ENCODE assay signal across 10 cellular contexts in the genomic region with DNA sequence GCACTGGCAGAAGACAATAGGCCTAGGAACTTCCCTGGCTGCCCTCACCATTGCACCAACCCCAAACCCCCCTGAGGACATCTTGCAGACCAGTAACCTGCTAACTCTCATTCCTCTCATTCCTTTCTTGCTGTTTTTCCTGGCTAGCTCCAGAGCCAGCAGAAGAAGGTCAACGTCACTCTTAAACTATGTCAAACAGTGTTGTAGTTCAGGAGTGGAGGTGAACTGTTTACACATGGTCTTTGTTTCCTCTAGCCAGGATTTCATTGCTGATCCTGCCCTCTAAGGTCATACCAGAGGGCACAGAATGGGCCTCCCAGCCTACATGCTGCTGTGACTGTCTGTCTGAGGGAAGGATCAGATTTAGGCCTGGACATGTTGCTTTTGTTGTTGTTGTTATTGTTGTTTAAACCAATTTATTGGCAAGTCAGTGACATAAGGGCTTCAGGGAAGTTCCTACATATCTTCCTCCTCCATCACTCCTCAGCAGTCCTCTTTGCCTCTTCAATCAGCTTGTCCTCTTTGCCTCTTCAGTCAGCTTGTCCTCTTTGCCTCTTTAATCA.
DNase-seq lines count a peak whose midpoint lies in the region; ATAC-seq, FAIRE-seq and TF ChIP-seq lines count a peak whose summit lies in the region.
"Had no signal": no experiment of that assay in that cellular context is flagged by ENCODE, and none has a peak within 500 bp of the region (broad histone marks: within the 10 kb centered on the region; RNA-seq: fewer than 3 reads in every experiment).

No MANE protein-coding gene starts in this region.

- DNase-seq in HTR-8/SVneo (ENCODE audit: insufficient read length, low spot score): peak; percentile 74
- DNase-seq in chondrocyte (ENCODE audit: low spot score): no peak
- no peak for DNase-seq in left lung
- no peak for DNase-seq in transverse colon
- no peak for DNase-seq in activated CD4-positive, alpha-beta memory T cell treated with anti-CD3 and anti-CD28 coated beads, Interleukin-2, amount 10 ng/mL, durations not matched to agents 7 days and 5 days
- DNase-seq in BE2C: no peak
- no peak for DNase-seq in Karpas-422
- DNase-seq: activated CD8-positive, alpha-beta memory T cell treated with anti-CD3 and anti-CD28 coated beads, Interleukin-2, amount 50 U/mL, for 4 hours; erythroblast; NK-92 treated with Interleukin-12 subunit alpha and Interleukin-12 subunit beta, amount 100 ng/mL, for 24 hours had no signal

- no peaks in the 10 kb centered on the region for H3K27me3 Mint-ChIP-seq in chondrocyte (ENCODE audit: low read depth)
- no peaks in the 10 kb centered on the region for H3K27me3 Mint-ChIP-seq in activated CD4-positive, alpha-beta memory T cell treated with anti-CD3 and anti-CD28 coated beads, Interleukin-2, amount 10 ng/mL, durations not matched to agents 7 days and 5 days

- peaks cover 58% of the 10 kb centered on the region for H3K4me1 Mint-ChIP-seq in chondrocyte (ENCODE audit: low read depth)
- H3K4me1 Mint-ChIP-seq in activated CD4-positive, alpha-beta memory T cell treated with anti-CD3 and anti-CD28 coated beads, Interleukin-2, amount 10 ng/mL, durations not matched to agents 7 days and 5 days: no peaks in the 10 kb centered on the region

- peak; percentile 98 for ATAC-seq in left lung

- H3K9me2 ChIP-seq in Karpas-422 (replicated peaks; ENCODE audit: insufficient read depth, low read length): no peaks in the 10 kb centered on the region

- intact Hi-C loops in left lung (cut with DNase I): no loop called here
- intact Hi-C loops in transverse colon (cut with DNase I; ENCODE audit: low total_unique reads): loop anchor here (10.0 kb wide), 2 partner anchors 67 to 637 kb away; partner anchors contain the start of gene IGFBP5

- no peak overlapping the region for H3K4me2 ChIP-seq in Karpas-422 (ENCODE audit: low read depth, low read length, poor library complexity, severe bottlenecking)

- peak; percentile 92 for FAIRE-seq in HTR-8/SVneo (lab: Jason Lieb, UNC)

- POLR2A ChIA-PET in activated CD4-positive, alpha-beta memory T cell treated with anti-CD3 and anti-CD28 coated beads, Interleukin-2, amount 10 ng/mL, durations not matched to agents 7 days and 5 days (lab: Charles Lee): no interaction called here

- H3K9me3 ChIP-seq in left lung (no peaks in the 10 kb centered on the region), transverse colon (no peaks in the 10 kb centered on the region), BE2C (no peaks in the 10 kb centered on the region), Karpas-422 (ENCODE audit: low read length) (no peaks in the 10 kb centered on the region)

- H3K4me1 ChIP-seq in left lung (peaks cover 0 to 8% of the 10 kb centered on the region in 2 donors), transverse colon (peaks cover 0 to 11% (median 2%) of the 10 kb centered on the region in 4 donors), BE2C (peaks cover 6% of the 10 kb centered on the region), Karpas-422 (ENCODE audit: low read length) (no peaks in the 10 kb centered on the region)

- H3K27ac ChIP-seq in left lung: peak overlapping the region in 1 of 2 donors; percentile 45
- H3K27ac ChIP-seq in transverse colon: peak overlapping the region; percentile 9 to 73 (median 53)
- no peak overlapping the region for H3K27ac ChIP-seq in Karpas-422 (ENCODE audit: low read length)

- no peaks in the 10 kb centered on the region for H3K36me3 ChIP-seq in left lung
- H3K36me3 ChIP-seq in transverse colon: no peaks in the 10 kb centered on the region
- no peaks in the 10 kb centered on the region for H3K36me3 ChIP-seq in BE2C
- no peaks in the 10 kb centered on the region for H3K36me3 ChIP-seq in Karpas-422 (ENCODE audit: insufficient read depth, low read length)

- in situ Hi-C loops in transverse colon (cut with MboI; ENCODE audit: low pct_ligation_motif_present in 1 of 4, low pct_unique_long_range_greater_than_20kb in 1 of 4, low sequenced_read_pairs in 3 of 4): no loop called here

- WGBS in transverse colon (ENCODE audit: low coverage in 1 of 2), 2 donors: 37 to 60% methylated on average over 1 of the region's 1 CpG

- no peaks in the 10 kb centered on the region for H4K20me1 ChIP-seq in Karpas-422 (ENCODE audit: insufficient read depth, low read depth, low read length)

- H3K4me3 Mint-ChIP-seq in chondrocyte (ENCODE audit: unreplicated experiment): no peak overlapping the region
- no peak overlapping the region for H3K4me3 Mint-ChIP-seq in activated CD4-positive, alpha-beta memory T cell treated with anti-CD3 and anti-CD28 coated beads, Interleukin-2, amount 10 ng/mL, durations not matched to agents 7 days and 5 days

- no peak for TF ChIP-seq POLR2A in transverse colon (IDR thresholded peaks at IDR 0.05)

- no peaks in the 10 kb centered on the region for H3K9me3 Mint-ChIP-seq in chondrocyte (ENCODE audit: low read depth)
- no peaks in the 10 kb centered on the region for H3K9me3 Mint-ChIP-seq in activated CD4-positive, alpha-beta memory T cell treated with anti-CD3 and anti-CD28 coated beads, Interleukin-2, amount 10 ng/mL, durations not matched to agents 7 days and 5 days

- no peak for TF ChIP-seq EP300 in transverse colon (IDR thresholded peaks at IDR 0.05; ENCODE audit: low read depth)

- peak overlapping the region; percentile 64 for H3K27ac Mint-ChIP-seq in chondrocyte (ENCODE audit: unreplicated experiment)
- H3K27ac Mint-ChIP-seq in activated CD4-positive, alpha-beta memory T cell treated with anti-CD3 and anti-CD28 coated beads, Interleukin-2, amount 10 ng/mL, durations not matched to agents 7 days and 5 days: no peak overlapping the region

- TF ChIP-seq CTCF in chondrocyte (IDR thresholded peaks at IDR 0.05) (no peak), left lung (IDR thresholded peaks at IDR 0.05) (no peak), transverse colon (IDR thresholded peaks at IDR 0.05) (no peak), BE2C (IDR thresholded peaks at IDR 0.05; ENCODE audit: low read depth, low read length) (no peak)

- no peak overlapping the region for H2AFZ ChIP-seq in Karpas-422 (ENCODE audit: low read length)

- H3K36me3 Mint-ChIP-seq in chondrocyte (ENCODE audit: low read depth): no peaks in the 10 kb centered on the region
- no peaks in the 10 kb centered on the region for H3K36me3 Mint-ChIP-seq in activated CD4-positive, alpha-beta memory T cell treated with anti-CD3 and anti-CD28 coated beads, Interleukin-2, amount 10 ng/mL, durations not matched to agents 7 days and 5 days (ENCODE audit: low read depth)

- no peaks in the 10 kb centered on the region for H3K27me3 ChIP-seq in left lung
- H3K27me3 ChIP-seq in transverse colon: no peaks in the 10 kb centered on the region
- no peaks in the 10 kb centered on the region for H3K27me3 ChIP-seq in BE2C
- H3K27me3 ChIP-seq in Karpas-422 (ENCODE audit: low read length): no peaks in the 10 kb centered on the region

- H3K4me3 ChIP-seq in left lung (no peak overlapping the region), transverse colon (no peak overlapping the region), BE2C (ENCODE audit: low read depth, low read length) (no peak overlapping the region), Karpas-422 (ENCODE audit: low read length) (no peak overlapping the region)

- CTCF ChIA-PET in activated CD4-positive, alpha-beta memory T cell treated with anti-CD3 and anti-CD28 coated beads, Interleukin-2, amount 10 ng/mL, durations not matched to agents 7 days and 5 days (lab: Charles Lee): no interaction called here

- no peaks in the 10 kb centered on the region for H3K79me2 ChIP-seq in Karpas-422 (ENCODE audit: low read length)

- H3K9ac ChIP-seq in Karpas-422 (ENCODE audit: low read length): no peak overlapping the region
